In genomic region chr11:118530683-118531596, GRCh38 we compare ENCODE assay signal across 1 cellular context.
A peak's percentile ranks its signal among the peaks of the same experiment; 100 is the strongest.
TF ChIP-seq lines count a peak whose summit lies in the region.

Gene TMEM25 (plus strand): TSS chr11:118531192. CDS start chr11:118531802, 610 bp downstream.

TF ChIP-seq in HEK293, 187 proteins besides CTCF, POLR2A, EP300 and RAD21 (continued from another document):
- TF ChIP-seq ZNF26 (tag by site-specific recombination; IDR thresholded peaks at IDR 0.05) (no peak), SP2 (tag by site-specific recombination; IDR thresholded peaks at IDR 0.05) (peak; percentile 73), KLF17 (tag by site-specific recombination; IDR thresholded peaks at IDR 0.05) (peak; percentile 42; the same call in 1 of the 2 replicates), ZNF202 (tag by site-specific recombination; IDR thresholded peaks at IDR 0.05; ENCODE audit: borderline replicate concordance) (no peak), ZBTB21 (tag by site-specific recombination; IDR thresholded peaks at IDR 0.05) (no peak; the same call in 1 of the 2 replicates), ZNF155 (tag by site-specific recombination; IDR thresholded peaks at IDR 0.05) (no peak), ZNF704 (tag by site-specific recombination; IDR thresholded peaks at IDR 0.05) (no peak), ZNF670 (tag by site-specific recombination; IDR thresholded peaks at IDR 0.05; ENCODE audit: low read depth) (no peak), ZNF274 (IDR thresholded peaks at IDR 0.05; ENCODE audit: low read length) (no peak), ZNF274 (tag by site-specific recombination; IDR thresholded peaks at IDR 0.05; ENCODE audit: borderline replicate concordance) (no peak), ZNF433 (tag by site-specific recombination; IDR thresholded peaks at IDR 0.05; ENCODE audit: low read depth) (no peak), SCRT2 (tag by site-specific recombination; IDR thresholded peaks at IDR 0.05) (no peak), ZNF24 (tag by site-specific recombination; IDR thresholded peaks at IDR 0.05) (0 out of 2 replicates have a peak, but pooled peaks have one; percentile 17), KLF1 (tag by site-specific recombination; IDR thresholded peaks at IDR 0.05) (peak; percentile 78), INSM2 (tag by site-specific recombination; IDR thresholded peaks at IDR 0.05) (0 out of 2 replicates have a peak, but pooled peaks have one; percentile 16), PRDM2 (tag by site-specific recombination; IDR thresholded peaks at IDR 0.05; ENCODE audit: borderline replicate concordance) (0 out of 2 replicates have a peak, but pooled peaks have one; percentile 50), KLF9 (tag by site-specific recombination; IDR thresholded peaks at IDR 0.05; ENCODE audit: low read depth) (peak; percentile 78), ZNF596 (tag by site-specific recombination; IDR thresholded peaks at IDR 0.05) (0 out of 2 replicates have a peak, but pooled peaks have one; percentile 34), KLF10 (tag by site-specific recombination; IDR thresholded peaks at IDR 0.05) (peak; percentile 55; the same call in 1 of the 2 replicates), KLF8 (tag by site-specific recombination; IDR thresholded peaks at IDR 0.05) (peak; percentile 94; the same call in 1 of the 2 replicates), ZNF214 (tag by site-specific recombination; IDR thresholded peaks at IDR 0.05; ENCODE audit: borderline replicate concordance) (no peak), SP7 (tag by site-specific recombination; IDR thresholded peaks at IDR 0.05) (peak; percentile 56; the same call in 1 of the 2 replicates)
